In genomic region chrX:132481449-132481848, GRCh38 we compare ENCODE assay signal across 10 cellular contexts. TPM values are rescaled to one million over a fixed set of nuclear protein-coding genes. Genes with fewer than 3 reads are reported as not detected.
DNase-seq lines count a peak whose midpoint lies in the region; ATAC-seq and TF ChIP-seq lines count a peak whose summit lies in the region.
"Had no signal": no experiment of that assay in that cellular context is flagged by ENCODE, and none has a peak within 500 bp of the region (broad histone marks: within the 10 kb centered on the region; RNA-seq: fewer than 3 reads in every experiment).

No MANE protein-coding gene starts in this region.

- DNase-seq in stimulated activated naive CD8-positive, alpha-beta T cell treated with anti-CD3 and anti-CD28 coated beads, Interleukin-15, amount 100 ng/mL, for 72 hours: no peak
- no peak for DNase-seq in activated CD8-positive, alpha-beta T cell treated with anti-CD3 and anti-CD28 coated beads, Interleukin-2, amount 10 ng/mL, durations not matched to agents 7 days and 5 days
- no peak for DNase-seq in mesothelial cell of epicardium (ENCODE audit: low spot score in 2 of 2, unreplicated experiment in 2 of 2)
- DNase-seq in SHP77 (lab: John Stamatoyannopoulos, UW): no peak
- DNase-seq: H7, left ventricle myocardium superior had no signal

- no peak for TF ChIP-seq CTCF in mesothelial cell of epicardium (IDR thresholded peaks at IDR 0.05; ENCODE audit: unreplicated experiment)

- ATAC-seq in stimulated activated naive CD8-positive, alpha-beta T cell treated with anti-CD3 and anti-CD28 coated beads, Interleukin-15, amount 100 ng/mL, for 72 hours: no peak
- no peak for ATAC-seq in activated CD8-positive, alpha-beta T cell treated with anti-CD3 and anti-CD28 coated beads, Interleukin-2, amount 10 ng/mL, durations not matched to agents 7 days and 5 days
- ATAC-seq in HG03139 (IDR thresholded peaks at IDR 0.05; ENCODE audit: unreplicated experiment): no peak
- ATAC-seq in HG03469 (IDR thresholded peaks at IDR 0.05; ENCODE audit: unreplicated experiment): no peak
- no peak for ATAC-seq in HG02763 (IDR thresholded peaks at IDR 0.05; ENCODE audit: unreplicated experiment)

- no peaks in the 10 kb centered on the region for H3K27me3 Mint-ChIP-seq in stimulated activated naive CD8-positive, alpha-beta T cell treated with anti-CD3 and anti-CD28 coated beads, Interleukin-15, Interleukin-2, amounts not matched to agents 100 ng/mL and 50 ng/mL, for 24 hours
- no peaks in the 10 kb centered on the region for H3K27me3 Mint-ChIP-seq in stimulated activated naive CD8-positive, alpha-beta T cell treated with anti-CD3 and anti-CD28 coated beads, Interleukin-15, amount 100 ng/mL, for 72 hours
- H3K27me3 Mint-ChIP-seq in activated CD8-positive, alpha-beta T cell treated with anti-CD3 and anti-CD28 coated beads, Interleukin-2, amount 10 ng/mL, durations not matched to agents 7 days and 5 days (ENCODE audit: low read depth): no peaks in the 10 kb centered on the region
- H3K27me3 Mint-ChIP-seq in mesothelial cell of epicardium (ENCODE audit: low read depth): no peaks in the 10 kb centered on the region

- H3K4me1 Mint-ChIP-seq in stimulated activated naive CD8-positive, alpha-beta T cell treated with anti-CD3 and anti-CD28 coated beads, Interleukin-15, Interleukin-2, amounts not matched to agents 100 ng/mL and 50 ng/mL, for 24 hours (ENCODE audit: low read depth): peaks cover 71% of the 10 kb centered on the region
- peaks cover 28% of the 10 kb centered on the region for H3K4me1 Mint-ChIP-seq in stimulated activated naive CD8-positive, alpha-beta T cell treated with anti-CD3 and anti-CD28 coated beads, Interleukin-15, amount 100 ng/mL, for 72 hours
- H3K4me1 Mint-ChIP-seq in activated CD8-positive, alpha-beta T cell treated with anti-CD3 and anti-CD28 coated beads, Interleukin-2, amount 10 ng/mL, durations not matched to agents 7 days and 5 days (ENCODE audit: low read depth): peaks cover 49% of the 10 kb centered on the region
- peaks cover 43% of the 10 kb centered on the region for H3K4me1 Mint-ChIP-seq in mesothelial cell of epicardium

- H3K9me3 Mint-ChIP-seq in stimulated activated naive CD8-positive, alpha-beta T cell treated with anti-CD3 and anti-CD28 coated beads, Interleukin-15, Interleukin-2, amounts not matched to agents 100 ng/mL and 50 ng/mL, for 24 hours: no peaks in the 10 kb centered on the region
- no peaks in the 10 kb centered on the region for H3K9me3 Mint-ChIP-seq in stimulated activated naive CD8-positive, alpha-beta T cell treated with anti-CD3 and anti-CD28 coated beads, Interleukin-15, amount 100 ng/mL, for 72 hours
- no peaks in the 10 kb centered on the region for H3K9me3 Mint-ChIP-seq in activated CD8-positive, alpha-beta T cell treated with anti-CD3 and anti-CD28 coated beads, Interleukin-2, amount 10 ng/mL, durations not matched to agents 7 days and 5 days (ENCODE audit: insufficient read depth)
- no peaks in the 10 kb centered on the region for H3K9me3 Mint-ChIP-seq in mesothelial cell of epicardium

- H3K36me3 Mint-ChIP-seq in stimulated activated naive CD8-positive, alpha-beta T cell treated with anti-CD3 and anti-CD28 coated beads, Interleukin-15, Interleukin-2, amounts not matched to agents 100 ng/mL and 50 ng/mL, for 24 hours (ENCODE audit: low read depth): no peaks in the 10 kb centered on the region
- H3K36me3 Mint-ChIP-seq in activated CD8-positive, alpha-beta T cell treated with anti-CD3 and anti-CD28 coated beads, Interleukin-2, amount 10 ng/mL, durations not matched to agents 7 days and 5 days (ENCODE audit: low read depth): peaks cover 2% of the 10 kb centered on the region
- no peaks in the 10 kb centered on the region for H3K36me3 Mint-ChIP-seq in mesothelial cell of epicardium

- peak overlapping the region; percentile 81 for H3K4me3 Mint-ChIP-seq in stimulated activated naive CD8-positive, alpha-beta T cell treated with anti-CD3 and anti-CD28 coated beads, Interleukin-15, Interleukin-2, amounts not matched to agents 100 ng/mL and 50 ng/mL, for 24 hours
- no peak overlapping the region for H3K4me3 Mint-ChIP-seq in stimulated activated naive CD8-positive, alpha-beta T cell treated with anti-CD3 and anti-CD28 coated beads, Interleukin-15, amount 100 ng/mL, for 72 hours
- H3K4me3 Mint-ChIP-seq in activated CD8-positive, alpha-beta T cell treated with anti-CD3 and anti-CD28 coated beads, Interleukin-2, amount 10 ng/mL, durations not matched to agents 7 days and 5 days: peak overlapping the region; percentile 76
- no peak overlapping the region for H3K4me3 Mint-ChIP-seq in mesothelial cell of epicardium

- peak overlapping the region; percentile 97 for H3K27ac Mint-ChIP-seq in stimulated activated naive CD8-positive, alpha-beta T cell treated with anti-CD3 and anti-CD28 coated beads, Interleukin-15, Interleukin-2, amounts not matched to agents 100 ng/mL and 50 ng/mL, for 24 hours
- peak overlapping the region in 1 of 2 donors; percentile 98 for H3K27ac Mint-ChIP-seq in stimulated activated naive CD8-positive, alpha-beta T cell treated with anti-CD3 and anti-CD28 coated beads, Interleukin-15, amount 100 ng/mL, for 72 hours
- H3K27ac Mint-ChIP-seq in activated CD8-positive, alpha-beta T cell treated with anti-CD3 and anti-CD28 coated beads, Interleukin-2, amount 10 ng/mL, durations not matched to agents 7 days and 5 days: peak overlapping the region; percentile 97
- peak overlapping the region; percentile 85 for H3K27ac Mint-ChIP-seq in mesothelial cell of epicardium

- POLR2A ChIA-PET in activated CD8-positive, alpha-beta T cell treated with anti-CD3 and anti-CD28 coated beads, Interleukin-2, amount 10 ng/mL, durations not matched to agents 7 days and 5 days (lab: Charles Lee): interaction anchor here (0.6 to 2.7 kb wide), 4 partner anchors 7 to 457 kb away, joined by 3 to 11 read pairs (median 6); partner anchors contain the start of gene MBNL3

- CTCF ChIA-PET in activated CD8-positive, alpha-beta T cell treated with anti-CD3 and anti-CD28 coated beads, Interleukin-2, amount 10 ng/mL, durations not matched to agents 7 days and 5 days (lab: Charles Lee): interaction anchor here (1.9 kb wide), 1 partner anchor 10 kb away, joined by 14 read pairs; no protein-coding TSS in a partner anchor

RNA-seq across cellular contexts. Expression of gene MBNL3, which starts 7.4 kb away (rescaled TPM):
- 10 to 100 TPM; 30.0 TPM for total RNA-seq in activated CD8-positive, alpha-beta T cell treated with anti-CD3 and anti-CD28 coated beads, Interleukin-2, amount 10 ng/mL, durations not matched to agents 7 days and 5 days
- total RNA-seq in mesothelial cell of epicardium: 28.1 to 32.5 TPM (median 29.8 TPM) in 3 replicates

Comparison
In these comparisons a context has a peak if more than half of its experiments do, and no peak if none do; other contexts are left out.
1. H3K4me3 Mint-ChIP-seq: peak in stimulated activated naive CD8-positive, alpha-beta T cell treated with anti-CD3 and anti-CD28 coated beads, Interleukin-15, Interleukin-2, amounts not matched to agents 100 ng/mL and 50 ng/mL, for 24 hours (single experiment) and activated CD8-positive, alpha-beta T cell treated with anti-CD3 and anti-CD28 coated beads, Interleukin-2, amount 10 ng/mL, durations not matched to agents 7 days and 5 days (single experiment); none in stimulated activated naive CD8-positive, alpha-beta T cell treated with anti-CD3 and anti-CD28 coated beads, Interleukin-15, amount 100 ng/mL, for 72 hours (0 of 2) and mesothelial cell of epicardium (single experiment).